In the genomic region with DNA sequence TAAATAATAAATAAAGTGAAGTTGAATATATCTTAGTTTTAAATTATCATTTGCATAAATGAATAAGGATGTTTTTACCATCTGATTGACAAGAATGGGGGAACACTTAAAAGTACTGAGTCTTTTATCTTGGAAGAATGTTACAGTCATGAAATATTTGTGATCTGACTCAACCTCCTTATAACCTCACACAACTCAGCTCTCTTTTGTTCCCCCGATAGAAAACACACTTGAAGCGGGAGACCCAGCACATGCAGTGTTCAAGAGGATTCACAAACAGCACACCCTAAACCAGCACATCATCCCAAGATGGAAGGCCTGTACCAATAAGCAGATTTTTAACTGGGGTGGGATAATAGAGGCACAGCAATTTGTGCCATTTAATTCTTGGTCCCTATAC, we compare ENCODE assay signal across 2 cellular contexts.
TF ChIP-seq lines count a peak whose summit lies in the region.

No MANE protein-coding gene starts in this region.

TF ChIP-seq in A549, 52 proteins besides CTCF, POLR2A, EP300 and RAD21:
- 0 out of 2 replicates have a peak, but pooled peaks have one; percentile 26 for TF ChIP-seq JUNB (IDR thresholded peaks at IDR 0.05)
- no peak for TF ChIP-seq CBX8 (IDR thresholded peaks at IDR 0.05)
- TF ChIP-seq, protein P1, sequence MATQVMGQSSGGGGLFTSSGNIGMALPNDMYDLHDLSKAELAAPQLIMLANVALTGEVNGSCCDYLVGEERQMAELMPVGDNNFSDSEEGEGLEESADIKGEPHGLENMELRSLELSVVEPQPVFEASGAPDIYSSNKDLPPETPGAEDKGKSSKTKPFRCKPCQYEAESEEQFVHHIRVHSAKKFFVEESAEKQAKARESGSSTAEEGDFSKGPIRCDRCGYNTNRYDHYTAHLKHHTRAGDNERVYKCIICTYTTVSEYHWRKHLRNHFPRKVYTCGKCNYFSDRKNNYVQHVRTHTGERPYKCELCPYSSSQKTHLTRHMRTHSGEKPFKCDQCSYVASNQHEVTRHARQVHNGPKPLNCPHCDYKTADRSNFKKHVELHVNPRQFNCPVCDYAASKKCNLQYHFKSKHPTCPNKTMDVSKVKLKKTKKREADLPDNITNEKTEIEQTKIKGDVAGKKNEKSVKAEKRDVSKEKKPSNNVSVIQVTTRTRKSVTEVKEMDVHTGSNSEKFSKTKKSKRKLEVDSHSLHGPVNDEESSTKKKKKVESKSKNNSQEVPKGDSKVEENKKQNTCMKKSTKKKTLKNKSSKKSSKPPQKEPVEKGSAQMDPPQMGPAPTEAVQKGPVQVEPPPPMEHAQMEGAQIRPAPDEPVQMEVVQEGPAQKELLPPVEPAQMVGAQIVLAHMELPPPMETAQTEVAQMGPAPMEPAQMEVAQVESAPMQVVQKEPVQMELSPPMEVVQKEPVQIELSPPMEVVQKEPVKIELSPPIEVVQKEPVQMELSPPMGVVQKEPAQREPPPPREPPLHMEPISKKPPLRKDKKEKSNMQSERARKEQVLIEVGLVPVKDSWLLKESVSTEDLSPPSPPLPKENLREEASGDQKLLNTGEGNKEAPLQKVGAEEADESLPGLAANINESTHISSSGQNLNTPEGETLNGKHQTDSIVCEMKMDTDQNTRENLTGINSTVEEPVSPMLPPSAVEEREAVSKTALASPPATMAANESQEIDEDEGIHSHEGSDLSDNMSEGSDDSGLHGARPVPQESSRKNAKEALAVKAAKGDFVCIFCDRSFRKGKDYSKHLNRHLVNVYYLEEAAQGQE (IDR thresholded peaks at IDR 0.05), result no peak
- TF ChIP-seq, protein P2, sequence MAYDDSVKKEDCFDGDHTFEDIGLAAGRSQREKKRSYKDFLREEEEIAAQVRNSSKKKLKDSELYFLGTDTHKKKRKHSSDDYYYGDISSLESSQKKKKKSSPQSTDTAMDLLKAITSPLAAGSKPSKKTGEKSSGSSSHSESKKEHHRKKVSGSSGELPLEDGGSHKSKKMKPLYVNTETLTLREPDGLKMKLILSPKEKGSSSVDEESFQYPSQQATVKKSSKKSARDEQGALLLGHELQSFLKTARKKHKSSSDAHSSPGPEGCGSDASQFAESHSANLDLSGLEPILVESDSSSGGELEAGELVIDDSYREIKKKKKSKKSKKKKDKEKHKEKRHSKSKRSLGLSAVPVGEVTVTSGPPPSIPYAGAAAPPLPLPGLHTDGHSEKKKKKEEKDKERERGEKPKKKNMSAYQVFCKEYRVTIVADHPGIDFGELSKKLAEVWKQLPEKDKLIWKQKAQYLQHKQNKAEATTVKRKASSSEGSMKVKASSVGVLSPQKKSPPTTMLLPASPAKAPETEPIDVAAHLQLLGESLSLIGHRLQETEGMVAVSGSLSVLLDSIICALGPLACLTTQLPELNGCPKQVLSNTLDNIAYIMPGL (CRISPR knock-in tag; IDR thresholded peaks at IDR 0.05; ENCODE audit: borderline replicate concordance), result no peak
- 0 out of 2 replicates have a peak, but pooled peaks have one; percentile 34 for TF ChIP-seq MAX (IDR thresholded peaks at IDR 0.05)
- no peak for TF ChIP-seq SREBF2 (IDR thresholded peaks at IDR 0.05)
- no peak for TF ChIP-seq HOXA7 (CRISPR knock-in tag; IDR thresholded peaks at IDR 0.05)
- TF ChIP-seq PHF8 (IDR thresholded peaks at IDR 0.05; ENCODE audit: borderline replicate concordance, low read depth), result no peak
- no peak for TF ChIP-seq ESRRA (IDR thresholded peaks at IDR 0.05; ENCODE audit: borderline replicate concordance, low read length)
- TF ChIP-seq RNF2 (IDR thresholded peaks at IDR 0.05; ENCODE audit: borderline replicate concordance, low read depth), result no peak
- TF ChIP-seq FOSB (CRISPR knock-in tag; IDR thresholded peaks at IDR 0.05), result no peak
- no peak for TF ChIP-seq JUN (IDR thresholded peaks at IDR 0.05)
- no peak for TF ChIP-seq KDM5A (IDR thresholded peaks at IDR 0.05)
- no peak for TF ChIP-seq ZSCAN20 (CRISPR knock-in tag; IDR thresholded peaks at IDR 0.05)
- TF ChIP-seq NFE2L2 (conservative IDR thresholded peaks at IDR 0.05; ENCODE audit: low read length), result no peak
- TF ChIP-seq ZFP36 (IDR thresholded peaks at IDR 0.05; ENCODE audit: borderline replicate concordance, partially characterized antibody), result no peak
- no peak for TF ChIP-seq ZNF302 (CRISPR knock-in tag; IDR thresholded peaks at IDR 0.05)

TF ChIP-seq in IMR-90, 13 proteins besides CTCF, POLR2A, EP300 and RAD21:
- TF ChIP-seq NFE2L2 (IDR thresholded peaks at IDR 0.05; ENCODE audit: low read depth, low read length) (no peak), MXI1 (IDR thresholded peaks at IDR 0.05; ENCODE audit: borderline replicate concordance, low read depth, low read length) (no peak), ELK1 (IDR thresholded peaks at IDR 0.05; ENCODE audit: borderline replicate concordance, low read depth, low read length) (no peak), MAFK (IDR thresholded peaks at IDR 0.05; ENCODE audit: low read depth, low read length) (no peak), CHD1 (IDR thresholded peaks at IDR 0.05; ENCODE audit: low read depth, low read length) (no peak), SMC3 (IDR thresholded peaks at IDR 0.05; ENCODE audit: low read depth, low read length) (no peak), BHLHE40 (IDR thresholded peaks at IDR 0.05; ENCODE audit: low read depth, low read length) (no peak), MAZ (IDR thresholded peaks at IDR 0.05; ENCODE audit: borderline replicate concordance, low read depth, low read length) (no peak), CEBPB (IDR thresholded peaks at IDR 0.05; ENCODE audit: low read depth, low read length) (no peak), USF2 (IDR thresholded peaks at IDR 0.05; ENCODE audit: low read depth, low read length) (no peak), RCOR1 (IDR thresholded peaks at IDR 0.05; ENCODE audit: insufficient replicate concordance, low read length) (no peak), FOS (IDR thresholded peaks at IDR 0.05; ENCODE audit: low read depth, low read length) (no peak), RFX5 (IDR thresholded peaks at IDR 0.05; ENCODE audit: low read depth, low read length) (no peak)
